In genomic region chr7:23476286-23477169, GRCh38 we compare ENCODE assay signal across 16 cellular contexts. TPM values are rescaled to one million over a fixed set of nuclear protein-coding genes. Genes with fewer than 3 reads are reported as not detected.
A peak's percentile ranks its signal among the peaks of the same experiment; 100 is the strongest.
DNase-seq lines count a peak whose midpoint lies in the region; TF ChIP-seq lines count a peak whose summit lies in the region.
"Had no signal": no experiment of that assay in that cellular context is flagged by ENCODE, and none has a peak within 500 bp of the region (broad histone marks: within the 10 kb centered on the region; RNA-seq: fewer than 3 reads in every experiment).

No MANE protein-coding gene starts in this region.

- no peaks in the 10 kb centered on the region; the same call in 1 of the 2 replicates for H3K9me2 ChIP-seq in SK-N-SH

- no peak for TF ChIP-seq RAD21 in SK-N-SH (IDR thresholded peaks at IDR 0.05; ENCODE audit: low read length)

- H3K36me3 ChIP-seq in KMS-11 (ENCODE audit: insufficient read depth) (no peaks in the 10 kb centered on the region), SK-N-SH (replicated peaks in 1 of 2; ENCODE audit: control insufficient read depth in 1 of 2, insufficient read depth in 2 of 2, low read length in 1 of 2) (no peaks in the 10 kb centered on the region), ascending aorta (no peaks in the 10 kb centered on the region)
- H3K36me3 ChIP-seq: colonic mucosa, upper lobe of left lung had no signal

- H3K4me1 Mint-ChIP-seq in nephron (peaks cover 22% of the 10 kb centered on the region), immature natural killer cell (peaks cover 9 to 24% of the 10 kb centered on the region in 2 donors)

- H2AFZ ChIP-seq in KMS-11 (ENCODE audit: low read depth) (no peak overlapping the region), SK-N-SH (ENCODE audit: low read depth) (peak overlapping the region; percentile 34)

- H3K9me3 Mint-ChIP-seq in nephron (no peaks in the 10 kb centered on the region), immature natural killer cell (peaks cover 0 to 10% (median 3%) of the 10 kb centered on the region in 6 donors)
- H3K9me3 Mint-ChIP-seq: activated naive CD8-positive, alpha-beta T cell treated with anti-CD3 and anti-CD28 coated beads, Interleukin-2, amount 50 U/mL, for 24 hours had no signal

- peak overlapping the region; percentile 95 for H3K27ac ChIP-seq in KMS-11
- peak overlapping the region in 1 of 2 experiments; percentile 100; a peak in 2 of 4 replicates for H3K27ac ChIP-seq in SK-N-SH (ENCODE audit: low read depth in 2 of 2, low read length in 1 of 2)
- no peak overlapping the region for H3K27ac ChIP-seq in ascending aorta
- H3K27ac ChIP-seq: 22Rv1, colonic mucosa, upper lobe of left lung had no signal

- H3K4me2 ChIP-seq in KMS-11 (peak overlapping the region; percentile 94), SK-N-SH (peak overlapping the region; percentile 94; the same call in 1 of the 2 replicates)

- peak; percentile 53 for DNase-seq in DMS53 (lab: John Stamatoyannopoulos, UW)
- DNase-seq in DMS53 treated with DMSO at 0.1 percent for 48 hours (lab: John Stamatoyannopoulos, UW; ENCODE audit: unreplicated experiment), result no peak
- DNase-seq in SK-N-SH, result peak; percentile 39
- DNase-seq in ascending aorta (ENCODE audit: low spot score in 2 of 2), result no peak
- DNase-seq in amniotic stem cell (lab: John Stamatoyannopoulos, UW), result no peak
- DNase-seq in immature natural killer cell, result no peak
- DNase-seq: activated CD8-positive, alpha-beta memory T cell treated with anti-CD3 and anti-CD28 coated beads, Interleukin-2, amount 10 ng/mL, durations not matched to agents 7 days and 5 days; activated naive CD8-positive, alpha-beta T cell treated with anti-CD3 and anti-CD28 coated beads, Interleukin-2, amount 50 U/mL, for 24 hours; colonic mucosa; kidney glomerular epithelial cell; naive thymus-derived CD8-positive, alpha-beta T cell; NCI-H187; upper lobe of left lung had no signal

- H3K4me1 ChIP-seq in KMS-11 (ENCODE audit: low read depth, poor library complexity, severe bottlenecking) (peaks cover 41% of the 10 kb centered on the region), SK-N-SH (ENCODE audit: control insufficient read depth in 1 of 2, insufficient read depth in 2 of 2, low read depth in 1 of 2, low read length in 1 of 2) (peaks cover 4 to 37% of the 10 kb centered on the region in 2 experiments; a peak in 3 of 4 replicates), ascending aorta (peaks cover 0 to 6% of the 10 kb centered on the region in 2 donors)

- H3K27me3 ChIP-seq in KMS-11 (ENCODE audit: insufficient read depth, low read depth), result no peaks in the 10 kb centered on the region
- H3K27me3 ChIP-seq in SK-N-SH (ENCODE audit: insufficient read depth), result no peaks in the 10 kb centered on the region
- peaks cover 58% of the 10 kb centered on the region for H3K27me3 ChIP-seq in ascending aorta

- POLR2A ChIA-PET in SK-N-SH (lab: Yijun Ruan, JAX), result interaction anchor here (0.7 to 2.5 kb wide), 2 partner anchors 14 to 217 kb away, joined by 3 to 8 read pairs; no protein-coding TSS in a partner anchor

- peaks cover 33% of the 10 kb centered on the region for H3F3A ChIP-seq in SK-N-SH (replicated peaks; ENCODE audit: insufficient read depth)

- peaks cover 8% of the 10 kb centered on the region for H3K27me3 Mint-ChIP-seq in nephron (ENCODE audit: low read depth)
- H3K27me3 Mint-ChIP-seq in immature natural killer cell (ENCODE audit: low read depth in 3 of 3), result peaks cover 31 to 54% (median 52%) of the 10 kb centered on the region in 3 donors

- no peaks in the 10 kb centered on the region for H4K20me1 ChIP-seq in KMS-11 (ENCODE audit: insufficient read depth)
- no peaks in the 10 kb centered on the region for H4K20me1 ChIP-seq in SK-N-SH (ENCODE audit: insufficient read depth)

- H3K4me3 ChIP-seq in KMS-11 (IDR thresholded peaks at IDR 0.05; ENCODE audit: insufficient read depth, low read depth, low read length) (no peak overlapping the region), SK-N-SH (ENCODE audit: low read depth in 2 of 2, low read length in 1 of 2) (peak overlapping the region in 1 of 2 experiments; percentile 25; a peak in 2 of 4 replicates), ascending aorta (no peak overlapping the region)
- H3K4me3 ChIP-seq: colonic mucosa, upper lobe of left lung had no signal

- H3K4me3 Mint-ChIP-seq in nephron, result peak overlapping the region; percentile 29 to 48 (median 45)
- H3K4me3 Mint-ChIP-seq in immature natural killer cell, result no peak overlapping the region
- H3K4me3 Mint-ChIP-seq: activated CD8-positive, alpha-beta memory T cell treated with anti-CD3 and anti-CD28 coated beads, Interleukin-2, amount 10 ng/mL, durations not matched to agents 7 days and 5 days; activated naive CD8-positive, alpha-beta T cell treated with anti-CD3 and anti-CD28 coated beads, Interleukin-2, amount 50 U/mL, for 24 hours; naive thymus-derived CD8-positive, alpha-beta T cell had no signal

- CTCF ChIA-PET in SK-N-SH (lab: Yijun Ruan, JAX), result interaction anchor here (1.0 kb wide), 1 partner anchor 70 kb away, joined by 3 read pairs; no protein-coding TSS in a partner anchor

- H3K9ac ChIP-seq in KMS-11 (peak overlapping the region; percentile 94), SK-N-SH (peak overlapping the region; percentile 91; the same call in 1 of the 2 replicates)

- H3K9me3 ChIP-seq in SK-N-SH, result no peaks in the 10 kb centered on the region
- no peaks in the 10 kb centered on the region for H3K9me3 ChIP-seq in ascending aorta
- H3K9me3 ChIP-seq: colonic mucosa had no signal

- no peak for TF ChIP-seq EP300 in SK-N-SH (IDR thresholded peaks at IDR 0.05; ENCODE audit: borderline replicate concordance in 1 of 2, low read depth in 1 of 2, low read length in 1 of 2)

- peak overlapping the region in 2 of 3 experiments; percentile 39 to 48 for H3K27ac Mint-ChIP-seq in nephron
- H3K27ac Mint-ChIP-seq in immature natural killer cell, result no peak overlapping the region
- H3K27ac Mint-ChIP-seq: activated CD8-positive, alpha-beta memory T cell treated with anti-CD3 and anti-CD28 coated beads, Interleukin-2, amount 10 ng/mL, durations not matched to agents 7 days and 5 days; activated naive CD8-positive, alpha-beta T cell treated with anti-CD3 and anti-CD28 coated beads, Interleukin-2, amount 50 U/mL, for 24 hours had no signal

- intact Hi-C loops in ascending aorta (cut with DNase I), result no loop called here

- H3K36me3 Mint-ChIP-seq in nephron (ENCODE audit: low read depth) (peaks cover 3% of the 10 kb centered on the region), immature natural killer cell (peaks cover 0 to 10% (median 4%) of the 10 kb centered on the region in 3 donors)
- H3K36me3 Mint-ChIP-seq: activated CD8-positive, alpha-beta memory T cell treated with anti-CD3 and anti-CD28 coated beads, Interleukin-2, amount 10 ng/mL, durations not matched to agents 7 days and 5 days had no signal

- TF ChIP-seq CTCF in KMS-11 (conservative IDR thresholded peaks at IDR 0.05; ENCODE audit: low read depth, low read length) (no peak), SK-N-SH (IDR thresholded peaks at IDR 0.05) (no peak), nephron (IDR thresholded peaks at IDR 0.05; ENCODE audit: unreplicated experiment in 3 of 3) (no peak), ascending aorta (IDR thresholded peaks at IDR 0.05) (no peak)

- peaks cover 94% of the 10 kb centered on the region for H3K79me2 ChIP-seq in KMS-11 (ENCODE audit: insufficient read depth, low read depth)
- H3K79me2 ChIP-seq in SK-N-SH (ENCODE audit: insufficient read depth), result peaks cover 48% of the 10 kb centered on the region

TF ChIP-seq in SK-N-SH, 30 proteins besides CTCF, POLR2A, EP300 and RAD21:
- no peak for TF ChIP-seq RCOR1 (IDR thresholded peaks at IDR 0.05; ENCODE audit: low read length)
- no peak for TF ChIP-seq POLR2AphosphoS5 (IDR thresholded peaks at IDR 0.05; ENCODE audit: low read depth, low read length)
- TF ChIP-seq MXI1 (IDR thresholded peaks at IDR 0.05; ENCODE audit: low read depth, low read length), result peak; percentile 43; the same call in 1 of the 2 replicates
- no peak for TF ChIP-seq ZBTB33 (IDR thresholded peaks at IDR 0.05; ENCODE audit: borderline replicate concordance, low read depth)

RNA-seq across cellular contexts. Expression of gene IGF2BP3, which starts 6.2 kb away (rescaled TPM):
- polyA plus RNA-seq in SK-N-SH (2012; rRNA removed), result 34.4 and 46.5 TPM in 2 replicates
- polyA plus RNA-seq in SK-N-SH (2012; cell fraction: cytosol; rRNA removed), result 36.8 and 46.3 TPM in 2 replicates
- 99.6 and 114 TPM in 2 replicates for polyA plus RNA-seq in SK-N-SH (2012; cell fraction: nucleus; rRNA removed)
- total RNA-seq in ascending aorta, result not detected
- under 1 TPM in 1 of 3 donors, not detected in 2; 0.76 TPM for polyA plus RNA-seq in immature natural killer cell
- total RNA-seq: naive thymus-derived CD8-positive, alpha-beta T cell had no signal

RNA-seq across cellular contexts. Expression of gene TRA2A, which starts 55.3 kb away (rescaled TPM):
- polyA plus RNA-seq in SK-N-SH (2012; rRNA removed) (62.1 and 84.6 TPM in 2 replicates), immature natural killer cell (10 to 100 TPM; 34.8 to 44.0 (median 40.6) TPM)
- 56.4 and 65.5 TPM in 2 replicates for polyA plus RNA-seq in SK-N-SH (2012; cell fraction: cytosol; rRNA removed)
- polyA plus RNA-seq in SK-N-SH (2012; cell fraction: nucleus; rRNA removed), result 74.5 and 151 TPM in 2 replicates
- 14.4 TPM for total RNA-seq in ascending aorta

Comparison
In these comparisons a context has a peak if more than half of its experiments do, and no peak if none do; other contexts are left out.
1. DNase-seq: peak in DMS53 (single experiment) and SK-N-SH (single experiment); none in DMS53 treated with DMSO at 0.1 percent for 48 hours (single experiment), ascending aorta (0 of 2), amniotic stem cell (single experiment) and immature natural killer cell (0 of 3).
2. H3K27ac Mint-ChIP-seq: peak in nephron (2 of 3); none in immature natural killer cell (0 of 6).
3. H3K4me3 Mint-ChIP-seq: peak in nephron (3 of 3); none in immature natural killer cell (0 of 5).
4. RNA of gene IGF2BP3, which starts 6.2 kb away (polyA plus RNA-seq): 34.4 to 114 TPM in SK-N-SH; 0.76 TPM in immature natural killer cell; every median in the first group is over 10 times any median in the second.